Comparison of ENCODE assay signal across 8 cellular contexts in the genomic region with DNA sequence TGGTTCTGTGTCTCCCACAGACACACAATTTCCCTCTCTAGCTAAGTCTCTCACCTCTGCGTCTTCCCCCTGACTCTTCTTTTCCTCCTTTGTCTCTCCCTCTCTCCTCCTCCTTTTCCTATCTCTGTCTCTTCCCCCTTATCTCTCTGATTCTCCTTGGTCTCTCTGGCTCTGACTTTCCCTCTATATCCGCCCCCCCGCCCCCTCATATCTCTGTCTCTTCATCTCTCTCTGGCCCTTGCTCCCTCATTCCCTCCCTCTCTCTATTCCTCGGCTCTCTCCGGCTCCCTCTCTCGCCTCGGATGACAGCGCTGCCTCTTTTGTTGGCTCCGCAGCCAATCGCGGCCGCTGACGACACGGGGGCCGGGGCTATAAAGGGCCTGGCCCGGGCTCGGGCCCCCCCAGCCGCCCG. TPM values are rescaled to one million over a fixed set of nuclear protein-coding genes. Genes with fewer than 3 reads are reported as not detected.
DNase-seq lines count a peak whose midpoint lies in the region; ATAC-seq and TF ChIP-seq lines count a peak whose summit lies in the region.

GDF11 (plus strand) TSS at position 404 of the 412 bp plus-strand sequence. CDS start 195 bp downstream, outside the sequence.

- CTCF ChIA-PET in AG04450 (lab: Charles Lee) (interaction anchor here (0.6 to 1.6 kb wide), 4 partner anchors 12 to 264 kb away, joined by 3 to 5 read pairs (median 4); no protein-coding TSS in a partner anchor), IMR-90 (lab: Yijun Ruan, JAX) (interaction anchor here (1.5 kb wide), 1 partner anchor 193 kb away, joined by 3 read pairs; no protein-coding TSS in a partner anchor), PC-3 (lab: Charles Lee) (no interaction called here)

- H2AFZ ChIP-seq in IMR-90 (replicated peaks; ENCODE audit: low read length, poor library complexity) (peak within 1 kb of the TSS; percentile 92), PC-3 (ENCODE audit: low read length) (peak within 1 kb of the TSS; percentile 95)

- TF ChIP-seq CTCF in AG04450 (IDR thresholded peaks at IDR 0.05; ENCODE audit: low read depth, low read length) (no peak), IMR-90 (conservative IDR thresholded peaks at IDR 0.05; ENCODE audit: low read depth, low read length) (no peak), PC-3 (conservative IDR thresholded peaks at IDR 0.05; ENCODE audit: low read depth, low read length) (no peak)

- H3K36me3 ChIP-seq in IMR-90 (ENCODE audit: control insufficient read depth, insufficient read depth, low read length) (no peaks in the 10 kb centered on the region), PC-3 (ENCODE audit: low read depth, low read length) (no peaks in the 10 kb centered on the region), muscle layer of duodenum (ENCODE audit: control insufficient read depth in 1 of 2, insufficient read depth in 2 of 2, low read length in 2 of 2) (no peaks in the 10 kb centered on the region)

- peak within 1 kb of the TSS; percentile 84 for H3K9ac ChIP-seq in IMR-90 (ENCODE audit: low read depth, low read length)
- peak within 1 kb of the TSS; percentile 41; the same call in 1 of the 2 replicates for H3K9ac ChIP-seq in PC-3 (ENCODE audit: low read length)

- H3F3A ChIP-seq in PC-3 (ENCODE audit: low read length, unreplicated experiment) = no peaks in the 10 kb centered on the region

- DNase-seq in AG04450 (ENCODE audit: low read depth, low spot score) (no peak), IMR-90 (peak; percentile 74), PC-3 (peak; percentile 80), fibroblast of gingiva (ENCODE audit: low read depth) (peak; percentile 73)
- peak; percentile 80 to 83 for DNase-seq in activated T-cell treated with anti-CD3 and anti-CD28 coated beads, Interleukin-2, amount 50 U/mL, for 48 hours
- peak; percentile 43 to 78 (median 61) for DNase-seq in stimulated activated naive CD4-positive, alpha-beta T cell (lab: John Stamatoyannopoulos, UW)

- H4K91ac ChIP-seq in IMR-90 (ENCODE audit: insufficient read depth, low read depth, low read length) = peak within 1 kb of the TSS; percentile 41

- H2AK9ac ChIP-seq in IMR-90 (replicated peaks; ENCODE audit: low read depth, low read length, poor library complexity) = peak within 1 kb of the TSS; percentile 92

- H3K79me2 ChIP-seq in PC-3 (ENCODE audit: low read length) = no peaks in the 10 kb centered on the region

- peak within 1 kb of the TSS; percentile 65 for H3K27ac ChIP-seq in AG04450 (ENCODE audit: low read depth, low read length)
- peak within 1 kb of the TSS; percentile 48 for H3K27ac ChIP-seq in IMR-90 (ENCODE audit: insufficient read depth, low read length)
- no peak within 1 kb of the TSS for H3K27ac ChIP-seq in PC-3 (ENCODE audit: low read length)
- H3K27ac ChIP-seq in muscle layer of duodenum (ENCODE audit: low read length) = no peak within 1 kb of the TSS

- H3K4me3 ChIP-seq in AG04450 (ENCODE audit: low read depth, low read length) = peak within 1 kb of the TSS; percentile 79
- peak within 1 kb of the TSS; percentile 97 for H3K4me3 ChIP-seq in IMR-90 (ENCODE audit: insufficient read depth, low read depth, low read length)
- H3K4me3 ChIP-seq in PC-3 (ENCODE audit: low read length) = peak within 1 kb of the TSS; percentile 87
- H3K4me3 ChIP-seq in muscle layer of duodenum (ENCODE audit: low read depth in 1 of 2, low read length in 2 of 2) = peak within 1 kb of the TSS; percentile 62 to 75

- peaks cover 10% of the 10 kb centered on the region; the same call in 1 of the 2 replicates for H3K9me1 ChIP-seq in IMR-90 (ENCODE audit: insufficient read depth, low read length)

- peak within 1 kb of the TSS; percentile 94 for H3K23ac ChIP-seq in IMR-90 (ENCODE audit: low read depth, low read length)

- ATAC-seq in IMR-90 (ENCODE audit: low read depth) (peak; percentile 72), PC-3 (peak; percentile 73)

- no peak within 1 kb of the TSS for H2BK20ac ChIP-seq in IMR-90 (ENCODE audit: low read depth, low read length)

- H4K20me1 ChIP-seq in IMR-90 (ENCODE audit: insufficient read depth, low read length) (peaks cover 7% of the 10 kb centered on the region), PC-3 (ENCODE audit: low read length) (no peaks in the 10 kb centered on the region)

- H2BK15ac ChIP-seq in IMR-90 (ENCODE audit: low read depth, low read length) = no peak within 1 kb of the TSS

- H4K5ac ChIP-seq in IMR-90 (ENCODE audit: low read depth, low read length) = 0 out of 2 replicates have a peak within 1 kb of the TSS, but pooled peaks have one; percentile 33

- in situ Hi-C loops in IMR-90 (cut with MboI; ENCODE audit: low sequenced_read_pairs) = no loop called here

- peak within 1 kb of the TSS; percentile 74 to 76; a peak in 2 of 4 replicates for H4K8ac ChIP-seq in IMR-90 (ENCODE audit: low read depth in 2 of 2, low read length in 2 of 2)

- H3K4me2 ChIP-seq in IMR-90 (ENCODE audit: low read depth, low read length) = peak within 1 kb of the TSS; percentile 99
- H3K4me2 ChIP-seq in PC-3 (ENCODE audit: low read length) = peak within 1 kb of the TSS; percentile 100

- POLR2A ChIA-PET in AG04450 (lab: Yijun Ruan, JAX) (interaction anchor here (0.6 to 1.4 kb wide), 3 partner anchors 13 to 231 kb away, joined by 3 read pairs; partner anchors contain the start of genes CD63, DNAJC14 and RAB5B), IMR-90 (lab: Charles Lee; ENCODE audit: unreplicated experiment) (no interaction called here), PC-3 (lab: Charles Lee; ENCODE audit: unreplicated experiment) (no interaction called here)

- H3K4ac ChIP-seq in IMR-90 (ENCODE audit: low read depth, low read length) = peak within 1 kb of the TSS; percentile 77

- dilution Hi-C loops in IMR-90 (cut with HindIII; ENCODE audit: low sequenced_read_pairs, unreplicated experiment) = no loop called here

- peak within 1 kb of the TSS; percentile 84 for H3K14ac ChIP-seq in IMR-90 (replicated peaks; ENCODE audit: low read depth, low read length)

- H3K9me3 ChIP-seq in AG04450 (ENCODE audit: control insufficient read depth, insufficient read depth, low read length) (no peaks in the 10 kb centered on the region), IMR-90 (ENCODE audit: control insufficient read depth, insufficient read depth, low read length) (no peaks in the 10 kb centered on the region), PC-3 (ENCODE audit: low read length) (no peaks in the 10 kb centered on the region), muscle layer of duodenum (ENCODE audit: control insufficient read depth in 1 of 2, low read length in 2 of 2) (no peaks in the 10 kb centered on the region)

- 0% methylated on average over 3 of the region's 19 CpGs; no CpG with 5 or more reads in 1 of the 2 experiments for WGBS in IMR-90 (ENCODE audit: extremely low coverage in 2 of 2, insufficient read length in 1 of 2), 2 experiments

- peak within 1 kb of the TSS; percentile 37 for H2BK5ac ChIP-seq in IMR-90 (ENCODE audit: low read depth, low read length, poor library complexity, severe bottlenecking)

- H3K4me1 ChIP-seq in IMR-90 (ENCODE audit: control insufficient read depth, insufficient read depth, low read length) = peaks cover 20% of the 10 kb centered on the region
- peaks cover 21% of the 10 kb centered on the region for H3K4me1 ChIP-seq in PC-3 (ENCODE audit: insufficient read depth, low read length)
- H3K4me1 ChIP-seq in muscle layer of duodenum (ENCODE audit: control insufficient read depth in 1 of 2, insufficient read depth in 2 of 2, low read length in 2 of 2) = peaks cover 13 to 32% of the 10 kb centered on the region in 2 donors

- intact Hi-C loops in IMR-90 (cut with micrococcal nuclease) (loop anchor here (5.0 kb wide), 2 partner anchors 75 to 190 kb away; partner anchors contain the start of genes DGKA, ORMDL2 and SARNP), PC-3 (cut with micrococcal nuclease) (loop anchor here (5.0 kb wide), 1 partner anchor 75 kb away; the partner anchor contains the start of genes ORMDL2 and SARNP)

- H3K56ac ChIP-seq in IMR-90 (ENCODE audit: extremely low read depth, insufficient read depth, low read length) = peak within 1 kb of the TSS; percentile 54; the same call in 1 of the 2 replicates

- peak within 1 kb of the TSS; percentile 41; the same call in 1 of the 2 replicates for H2BK120ac ChIP-seq in IMR-90 (ENCODE audit: low read depth, low read length)

- peaks cover 2 to 26% of the 10 kb centered on the region in 2 experiments; a peak in 2 of 4 replicates for H3K79me1 ChIP-seq in IMR-90 (ENCODE audit: low read depth in 1 of 2, low read length in 2 of 2)

- H3K9me2 ChIP-seq in PC-3 (replicated peaks; ENCODE audit: low read length) = no peaks in the 10 kb centered on the region

- H2AK5ac ChIP-seq in IMR-90 (ENCODE audit: low read depth, low read length) = peak within 1 kb of the TSS; percentile 77; the same call in 1 of the 2 replicates

- BruUV-seq in IMR-90 (replicated peaks; lab: Mats Ljungman, UMichigan) (no TSS peak), PC-3 (replicated peaks; lab: Mats Ljungman, UMichigan) (no TSS peak)

- H3K18ac ChIP-seq in IMR-90 (ENCODE audit: low read depth, low read length) = peak within 1 kb of the TSS; percentile 20; the same call in 1 of the 2 replicates

- TF ChIP-seq RAD21 in IMR-90 (IDR thresholded peaks at IDR 0.05; ENCODE audit: low read length) = no peak

- TF ChIP-seq POLR2A in GM19193 (IDR thresholded peaks at IDR 0.05; ENCODE audit: extremely low read depth, insufficient read depth, insufficient read length) = peak; percentile 39
- TF ChIP-seq POLR2A in IMR-90 (IDR thresholded peaks at IDR 0.05; ENCODE audit: low read depth, low read length) = peak; percentile 69

- H3K27me3 ChIP-seq in AG04450 (ENCODE audit: control insufficient read depth, insufficient read depth, low read length) (no peaks in the 10 kb centered on the region), IMR-90 (ENCODE audit: control insufficient read depth, insufficient read depth, low read length) (no peaks in the 10 kb centered on the region), PC-3 (ENCODE audit: low read length) (no peaks in the 10 kb centered on the region), muscle layer of duodenum (ENCODE audit: low read depth, low read length) (peaks cover 6% of the 10 kb centered on the region)

TF ChIP-seq in IMR-90, 13 proteins besides CTCF, POLR2A, EP300 and RAD21:
- TF ChIP-seq MAZ (IDR thresholded peaks at IDR 0.05; ENCODE audit: borderline replicate concordance, low read depth, low read length) (peak; percentile 75; the same call in 1 of the 2 replicates), CEBPB (IDR thresholded peaks at IDR 0.05; ENCODE audit: low read depth, low read length) (no peak), MXI1 (IDR thresholded peaks at IDR 0.05; ENCODE audit: borderline replicate concordance, low read depth, low read length) (0 out of 2 replicates have a peak, but pooled peaks have one; percentile 19), RCOR1 (IDR thresholded peaks at IDR 0.05; ENCODE audit: insufficient replicate concordance, low read length) (no peak)

RNA-seq across cellular contexts. Expression of gene GDF11, which starts in this region (rescaled TPM):
- polyA plus RNA-seq in AG04450 (2011; rRNA removed) = 4.2 and 6.7 TPM in 2 replicates
- polyA minus RNA-seq in AG04450 (2011; rRNA and poly(A)+ RNA removed) = 7.5 and 10.6 TPM in 2 replicates
- 2.2 and 2.7 TPM in 2 replicates for total RNA-seq in IMR-90 (2012; rRNA removed)
- polyA plus RNA-seq in IMR-90 (2012; rRNA removed) = 12.9 and 13.6 TPM in 2 replicates
- 5.7 and 15.7 TPM in 2 replicates for polyA plus RNA-seq in IMR-90 (2012; cell fraction: cytosol; rRNA removed)
- polyA plus RNA-seq in IMR-90 (2012; cell fraction: nucleus; rRNA removed; ENCODE audit: low replicate concordance) = 5.5 and 10.6 TPM in 2 replicates
- 7.1 and 17.4 TPM in 2 replicates for total RNA-seq in PC-3 (2014; rRNA removed)

Comparison
In these comparisons a context has a peak if more than half of its experiments do, and no peak if none do; other contexts are left out.
1. H3K27ac ChIP-seq: peak in AG04450 (single experiment) and IMR-90 (single experiment); none in PC-3 (single experiment) and muscle layer of duodenum (single experiment).
2. Peak in every context shown above with its lines, with median percentiles within 50 percentile points of each other: H3K4me3 ChIP-seq.